Comparison of ENCODE assay signal across 17 cellular contexts in the genomic region with DNA sequence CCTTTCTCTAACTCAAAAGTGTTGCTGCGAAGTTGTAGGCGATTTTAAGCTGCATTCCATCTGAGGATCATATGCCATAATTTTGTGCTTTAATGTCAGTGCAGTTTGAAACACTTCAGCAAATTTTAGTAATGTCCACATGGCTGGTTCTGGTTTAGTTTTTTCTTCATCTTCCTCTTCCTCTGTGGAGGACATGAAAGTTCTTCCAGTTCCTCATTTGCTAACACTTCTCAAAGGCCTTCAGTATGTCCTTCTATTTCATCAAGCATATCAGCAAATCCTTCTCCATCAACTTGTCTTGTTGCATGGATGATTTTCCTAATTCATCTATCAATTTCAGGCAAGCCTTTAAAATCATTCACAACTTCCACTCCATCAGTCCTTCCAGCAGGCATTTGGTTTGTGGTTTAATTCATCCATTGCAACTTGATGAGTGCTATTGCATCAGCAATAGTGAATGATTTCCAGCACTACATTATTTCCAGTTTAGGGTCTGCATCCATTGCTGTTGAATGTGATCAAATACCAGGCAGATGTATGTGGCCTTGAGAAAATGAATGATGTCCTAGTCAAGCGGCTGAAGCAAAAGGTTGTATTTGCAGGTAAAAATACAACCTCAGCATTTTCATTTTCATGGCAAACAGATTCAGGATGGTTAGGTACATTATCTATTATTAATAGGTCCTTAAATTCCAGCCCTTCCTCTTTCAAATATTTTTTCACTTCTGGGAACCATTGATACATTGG. TPM values are rescaled to one million over a fixed set of nuclear protein-coding genes. Genes with fewer than 3 reads are reported as not detected.
DNase-seq lines count a peak whose midpoint lies in the region; ATAC-seq, FAIRE-seq and TF ChIP-seq lines count a peak whose summit lies in the region.
"Had no signal": no experiment of that assay in that cellular context is flagged by ENCODE, and none has a peak within 500 bp of the region (broad histone marks: within the 10 kb centered on the region; RNA-seq: fewer than 3 reads in every experiment).

No MANE protein-coding gene starts in this region.

- in situ Hi-C loops in HepG2 (cut with HindIII; ENCODE audit: extremely low pct_ligation_motif_present, low pct_unique_long_range_greater_than_20kb) = no loop called here

- TF ChIP-seq POLR2A in HepG2 (IDR thresholded peaks at IDR 0.05; ENCODE audit: insufficient read depth in 1 of 2, low read depth in 2 of 2, low read length in 2 of 2) (no peak), right lobe of liver (IDR thresholded peaks at IDR 0.05) (no peak), sigmoid colon (IDR thresholded peaks at IDR 0.05) (no peak)

- TF ChIP-seq CTCF in HepG2 (CRISPR knock-in tag; IDR thresholded peaks at IDR 0.05) (no peak), right lobe of liver (IDR thresholded peaks at IDR 0.05) (no peak), astrocyte (IDR thresholded peaks at IDR 0.05; ENCODE audit: insufficient read depth, low read depth, low read length) (no peak), ascending aorta (IDR thresholded peaks at IDR 0.05) (no peak), sigmoid colon (IDR thresholded peaks at IDR 0.05) (no peak)

- no peak for TF ChIP-seq RAD21 in HepG2 (CRISPR knock-in tag; IDR thresholded peaks at IDR 0.05)

- H3K27me3 ChIP-seq in HepG2 (ENCODE audit: control insufficient read depth in 1 of 2, insufficient read depth in 2 of 2, low read length in 2 of 2) (no peaks in the 10 kb centered on the region), right lobe of liver (no peaks in the 10 kb centered on the region), astrocyte (ENCODE audit: insufficient read depth, low read length) (no peaks in the 10 kb centered on the region), thymus (ENCODE audit: control insufficient read depth, insufficient read depth) (no peaks in the 10 kb centered on the region), ascending aorta (no peaks in the 10 kb centered on the region), sigmoid colon (no peaks in the 10 kb centered on the region)
- H3K27me3 ChIP-seq: esophagus squamous epithelium, ovary had no signal

- no peak overlapping the region for H3K4me3 Mint-ChIP-seq in astrocyte (ENCODE audit: unreplicated experiment)
- H3K4me3 Mint-ChIP-seq: activated CD4-positive, alpha-beta memory T cell treated with anti-CD3 and anti-CD28 coated beads, Interleukin-2, amount 10 ng/mL, durations not matched to agents 7 days and 5 days; T-cell had no signal

- WGBS in HepG2 (ENCODE audit: low lambda C conversion rate) = 99% methylated on average over 3 of the region's 3 CpGs
- 72% methylated on average over 2 of the region's 3 CpGs for WGBS in right lobe of liver (ENCODE audit: insufficient coverage, low coverage, low lambda C conversion rate, missing lambda C conversion rate)
- 97% methylated on average over 3 of the region's 3 CpGs for WGBS in thymus
- WGBS in sigmoid colon, 2 donors = 91 to 96% methylated on average over 3 of the region's 3 CpGs

- H3K4me2 ChIP-seq in HepG2 (ENCODE audit: low read depth, low read length) = no peak overlapping the region
- no peak overlapping the region for H3K4me2 ChIP-seq in astrocyte (ENCODE audit: low read length)

- POLR2A ChIA-PET in HepG2 (lab: Yijun Ruan, JAX) = no interaction called here

- H3K79me2 ChIP-seq in HepG2 (ENCODE audit: insufficient read depth, low read length) = no peaks in the 10 kb centered on the region
- H3K79me2 ChIP-seq in astrocyte (ENCODE audit: insufficient read depth, low read length) = no peaks in the 10 kb centered on the region

- H3K27ac Mint-ChIP-seq in astrocyte (ENCODE audit: unreplicated experiment) = peak overlapping the region; percentile 38
- H3K27ac Mint-ChIP-seq: activated CD4-positive, alpha-beta memory T cell treated with anti-CD3 and anti-CD28 coated beads, Interleukin-2, amount 10 ng/mL, durations not matched to agents 7 days and 5 days had no signal

- peaks cover 1% of the 10 kb centered on the region for H3K36me3 Mint-ChIP-seq in astrocyte (ENCODE audit: low read depth, unreplicated experiment)

- no peak overlapping the region for H3K27ac ChIP-seq in HepG2 (ENCODE audit: extremely low read length, insufficient read depth, low read length)
- no peak overlapping the region for H3K27ac ChIP-seq in right lobe of liver
- no peak overlapping the region for H3K27ac ChIP-seq in astrocyte (ENCODE audit: low read depth, low read length)
- H3K27ac ChIP-seq in thymus (ENCODE audit: low read depth) = peak overlapping the region; percentile 18
- no peak overlapping the region for H3K27ac ChIP-seq in ascending aorta
- H3K27ac ChIP-seq in sigmoid colon = no peak overlapping the region
- H3K27ac ChIP-seq: esophagus squamous epithelium, ovary had no signal

- H3K9me3 ChIP-seq in HepG2 (ENCODE audit: low read length) (no peaks in the 10 kb centered on the region), right lobe of liver (no peaks in the 10 kb centered on the region), astrocyte (ENCODE audit: insufficient read depth, low read depth, low read length) (no peaks in the 10 kb centered on the region), thymus (ENCODE audit: control insufficient read depth) (no peaks in the 10 kb centered on the region), ascending aorta (no peaks in the 10 kb centered on the region), sigmoid colon (no peaks in the 10 kb centered on the region)
- H3K9me3 ChIP-seq: esophagus squamous epithelium, ovary had no signal

- DNase-seq in HepG2 (ENCODE audit: low spot score) (no peak), right lobe of liver (no peak), NOMO-1 treated with DMSO at 0.1 percent for 48 hours (lab: John Stamatoyannopoulos, UW; ENCODE audit: unreplicated experiment) (peak; percentile 78), astrocyte (ENCODE audit: low read depth) (no peak), ascending aorta (ENCODE audit: low spot score in 2 of 2) (no peak), sigmoid colon (no peak)
- no peak for DNase-seq in stimulated activated CD4-positive, alpha-beta T cell treated with anti-CD3 and anti-CD28 coated beads, Interleukin-2, amount 100 ng/mL, for 24 hours
- DNase-seq: activated CD4-positive, alpha-beta memory T cell treated with anti-CD3 and anti-CD28 coated beads, Interleukin-2, amount 10 ng/mL, durations not matched to agents 7 days and 5 days; activated naive CD4-positive, alpha-beta T cell treated with Interleukin-2 at 50 U/mL for 16 hours; DMS79; esophagus squamous epithelium; HCEC 1CT; NCI-H1694 treated with DMSO at 0.1 percent for 48 hours; NCI-H774; ovary; T-cell had no signal

- H4K20me1 ChIP-seq in HepG2 (ENCODE audit: insufficient read depth, low read length) = no peaks in the 10 kb centered on the region
- H4K20me1 ChIP-seq in astrocyte (ENCODE audit: insufficient read depth, low read length) = no peaks in the 10 kb centered on the region

- BruUV-seq in HepG2 (replicated peaks; lab: Mats Ljungman, UMichigan) = no TSS peak

- ATAC-seq in HepG2 (no peak), right lobe of liver (no peak)
- ATAC-seq: T-cell had no signal

- H3K9ac ChIP-seq in HepG2 (ENCODE audit: insufficient read depth, low read depth, low read length) = no peak overlapping the region
- no peak overlapping the region for H3K9ac ChIP-seq in astrocyte (ENCODE audit: low read length)

- H3K9me3 Mint-ChIP-seq in astrocyte (ENCODE audit: unreplicated experiment) = no peaks in the 10 kb centered on the region
- H3K9me3 Mint-ChIP-seq: activated CD4-positive, alpha-beta memory T cell treated with anti-CD3 and anti-CD28 coated beads, Interleukin-2, amount 10 ng/mL, durations not matched to agents 7 days and 5 days; T-cell had no signal

- TF ChIP-seq EP300 in HepG2 (IDR thresholded peaks at IDR 0.05; ENCODE audit: low read depth in 2 of 2, low read length in 2 of 2) (no peak), HepG2 (CRISPR knock-in tag; IDR thresholded peaks at IDR 0.05; ENCODE audit: borderline replicate concordance) (no peak), sigmoid colon (IDR thresholded peaks at IDR 0.05) (no peak)

- H2AFZ ChIP-seq in HepG2 (ENCODE audit: low read length) (no peak overlapping the region), astrocyte (ENCODE audit: low read depth, low read length) (no peak overlapping the region)

- CTCF ChIA-PET in HepG2 (lab: Yijun Ruan, JAX; ENCODE audit: low intra/inter-chr PET ratio, low total read pairs) = no interaction called here

- no peaks in the 10 kb centered on the region for H3K27me3 Mint-ChIP-seq in astrocyte (ENCODE audit: low read depth, unreplicated experiment)
- H3K27me3 Mint-ChIP-seq: activated CD4-positive, alpha-beta memory T cell treated with anti-CD3 and anti-CD28 coated beads, Interleukin-2, amount 10 ng/mL, durations not matched to agents 7 days and 5 days; T-cell had no signal

- H3K4me3 ChIP-seq in HepG2 (replicated peaks in 1 of 3; ENCODE audit: insufficient read depth in 1 of 3, low read depth in 2 of 3, low read length in 3 of 3) (no peak overlapping the region), right lobe of liver (no peak overlapping the region), astrocyte (ENCODE audit: insufficient read depth, low read depth, low read length) (no peak overlapping the region), thymus (ENCODE audit: low read length) (no peak overlapping the region), ascending aorta (no peak overlapping the region), sigmoid colon (no peak overlapping the region)
- H3K4me3 ChIP-seq: esophagus squamous epithelium, ovary had no signal

- no peaks in the 10 kb centered on the region for H3K4me1 Mint-ChIP-seq in astrocyte (ENCODE audit: low read depth, unreplicated experiment)
- H3K4me1 Mint-ChIP-seq: activated CD4-positive, alpha-beta memory T cell treated with anti-CD3 and anti-CD28 coated beads, Interleukin-2, amount 10 ng/mL, durations not matched to agents 7 days and 5 days had no signal

- H3K4me1 ChIP-seq in HepG2 (ENCODE audit: insufficient read depth, low read length) = no peaks in the 10 kb centered on the region
- peaks cover 0 to 10% (median 4%) of the 10 kb centered on the region in 4 donors for H3K4me1 ChIP-seq in right lobe of liver
- H3K4me1 ChIP-seq in astrocyte (ENCODE audit: insufficient read depth, low read length) = no peaks in the 10 kb centered on the region
- H3K4me1 ChIP-seq in thymus (ENCODE audit: control insufficient read depth, insufficient read depth, low read length) = no peaks in the 10 kb centered on the region
- no peaks in the 10 kb centered on the region for H3K4me1 ChIP-seq in ascending aorta
- H3K4me1 ChIP-seq in sigmoid colon = no peaks in the 10 kb centered on the region

- H3K36me3 ChIP-seq in HepG2 (replicated peaks in 1 of 2; ENCODE audit: control insufficient read depth in 1 of 2, insufficient read depth in 2 of 2, low read length in 2 of 2) (peaks cover 1 to 11% of the 10 kb centered on the region in 2 experiments; a peak in 2 of 5 replicates), right lobe of liver (peaks cover 0 to 4% (median 1%) of the 10 kb centered on the region in 4 donors), astrocyte (ENCODE audit: insufficient read depth, low read length) (no peaks in the 10 kb centered on the region), thymus (ENCODE audit: control insufficient read depth, insufficient read depth) (peaks cover 21% of the 10 kb centered on the region), ascending aorta (peaks cover 0 to 14% of the 10 kb centered on the region in 2 donors), sigmoid colon (peaks cover 0 to 23% (median 0%) of the 10 kb centered on the region in 4 donors)
- H3K36me3 ChIP-seq: ovary had no signal

- intact Hi-C loops in HepG2 (cut with micrococcal nuclease; ENCODE audit: unreplicated experiment) = loop anchor here (10.0 kb wide), 1 partner anchor 56 kb away; no protein-coding TSS in a partner anchor
- intact Hi-C loops in right lobe of liver (cut with DNase I) = no loop called here
- intact Hi-C loops in ascending aorta (cut with DNase I) = no loop called here
- intact Hi-C loops in sigmoid colon (cut with DNase I) = no loop called here

- FAIRE-seq in HepG2 (lab: Jason Lieb, UNC) (no peak), astrocyte (lab: Jason Lieb, UNC) (no peak)

RNA-seq across cellular contexts. Expression of a gene that starts 20.2 kb away (rescaled TPM):
- total RNA-seq in HepG2 (2016; rRNA removed; fragmentation: Illumina TruSeq; extraction: Trizol) (8.9 and 11.3 TPM in 2 replicates), right lobe of liver (1 to 10 TPM in 3 of 6 experiments, under 1 TPM in 2, not detected in 1; 0.69 to 1.9 (median 1.4) TPM), astrocyte (2.9 and 3.5 TPM in 2 replicates), ascending aorta (not detected), sigmoid colon (1 to 10 TPM in 3 of 4 donors, under 1 TPM in 1; 0.99 to 6.1 (median 3.4) TPM)
- total RNA-seq in HepG2 (2016; cell fraction: cytosol; rRNA removed; fragmentation: Illumina TruSeq; extraction: Trizol; ENCODE audit: low read depth) = 4.2 and 5.0 TPM in 2 replicates
- total RNA-seq in HepG2 (2016; cell fraction: insoluble cytoplasmic fraction; rRNA removed; fragmentation: Illumina TruSeq; extraction: Trizol) = 7.4 and 10.6 TPM in 2 replicates
- 4.7 and 6.6 TPM in 2 replicates for total RNA-seq in HepG2 (2016; cell fraction: membrane; rRNA removed; fragmentation: Illumina TruSeq; extraction: Trizol)
- total RNA-seq in HepG2 (2016; cell fraction: nucleus; rRNA removed; fragmentation: Illumina TruSeq; extraction: Trizol) = 5.9 and 8.2 TPM in 2 replicates
- polyA plus RNA-seq in HepG2 (2011; rRNA removed) (10.0 and 11.4 TPM in 2 replicates), thymus (16.4 TPM), sigmoid colon (10 to 100 TPM in 2 of 3 donors, 1 to 10 TPM in 1; 5.4 to 18.7 (median 11.5) TPM)
- 10.9 and 12.3 TPM in 2 replicates for polyA plus RNA-seq in HepG2 (2011; cell fraction: cytosol; rRNA removed)
- polyA plus RNA-seq in HepG2 (2011; cell fraction: nucleus; rRNA removed) = 3.6 and 4.4 TPM in 2 replicates
- polyA plus RNA-seq in HepG2 (2012) = 6.9 and 10.2 TPM in 2 replicates
- polyA plus RNA-seq in HepG2 (2016; cell fraction: cytosol; fragmentation: Illumina TruSeq; extraction: Trizol; ENCODE audit: low read depth) = 3.7 and 4.1 TPM in 2 replicates
- 14.4 and 15.1 TPM in 2 replicates for polyA plus RNA-seq in HepG2 (2016; cell fraction: insoluble cytoplasmic fraction; fragmentation: Illumina TruSeq; extraction: Trizol; ENCODE audit: low read depth)
- polyA plus RNA-seq in HepG2 (2016; cell fraction: membrane; fragmentation: Illumina TruSeq; extraction: Trizol; ENCODE audit: low read depth) = 6.3 and 6.6 TPM in 2 replicates
- polyA plus RNA-seq in HepG2 (2016; cell fraction: nucleus; fragmentation: Illumina TruSeq; extraction: Trizol; ENCODE audit: insufficient read depth, low read depth) = 6.6 and 9.9 TPM in 2 replicates
- polyA minus RNA-seq in HepG2 (2011; rRNA and poly(A)+ RNA removed; ENCODE audit: low replicate concordance) = 0.94 and 8.3 TPM in 2 replicates
- polyA minus RNA-seq in HepG2 (2011; cell fraction: cytosol; rRNA and poly(A)+ RNA removed) = 3.9 and 4.2 TPM in 2 replicates
- 15.9 and 20.3 TPM in 2 replicates for polyA minus RNA-seq in HepG2 (2011; cell fraction: nucleus; rRNA and poly(A)+ RNA removed)
